Comparison of ENCODE assay signal across 2 cellular contexts in genomic region chr9:69234683-69235082, GRCh38.
TF ChIP-seq lines count a peak whose summit lies in the region.

No MANE protein-coding gene starts in this region.

TF ChIP-seq in WTC11, 78 proteins besides CTCF, POLR2A, EP300 and RAD21 (continued from another document):
- TF ChIP-seq ATF2 (CRISPR knock-in tag; IDR thresholded peaks at IDR 0.05; ENCODE audit: borderline replicate concordance, low read depth) (no peak), GTF2I (CRISPR knock-in tag; conservative IDR thresholded peaks at IDR 0.05) (no peak), KAT7 (CRISPR knock-in tag; IDR thresholded peaks at IDR 0.05; ENCODE audit: borderline replicate concordance) (no peak), NFE2L1 (CRISPR knock-in tag; IDR thresholded peaks at IDR 0.05) (no peak), SMAD4 (CRISPR knock-in tag; IDR thresholded peaks at IDR 0.05) (no peak), MAX (CRISPR knock-in tag; IDR thresholded peaks at IDR 0.05) (no peak), FOXK1 (CRISPR knock-in tag; IDR thresholded peaks at IDR 0.05) (no peak), ESRRA (CRISPR knock-in tag; IDR thresholded peaks at IDR 0.05; ENCODE audit: borderline replicate concordance) (no peak), STAT6 (CRISPR knock-in tag; conservative IDR thresholded peaks at IDR 0.05; ENCODE audit: low read depth) (no peak), ZNF416 (CRISPR knock-in tag; IDR thresholded peaks at IDR 0.05) (no peak), ZNF138 (CRISPR knock-in tag; conservative IDR thresholded peaks at IDR 0.05) (no peak)
- TF ChIP-seq, protein P1, sequence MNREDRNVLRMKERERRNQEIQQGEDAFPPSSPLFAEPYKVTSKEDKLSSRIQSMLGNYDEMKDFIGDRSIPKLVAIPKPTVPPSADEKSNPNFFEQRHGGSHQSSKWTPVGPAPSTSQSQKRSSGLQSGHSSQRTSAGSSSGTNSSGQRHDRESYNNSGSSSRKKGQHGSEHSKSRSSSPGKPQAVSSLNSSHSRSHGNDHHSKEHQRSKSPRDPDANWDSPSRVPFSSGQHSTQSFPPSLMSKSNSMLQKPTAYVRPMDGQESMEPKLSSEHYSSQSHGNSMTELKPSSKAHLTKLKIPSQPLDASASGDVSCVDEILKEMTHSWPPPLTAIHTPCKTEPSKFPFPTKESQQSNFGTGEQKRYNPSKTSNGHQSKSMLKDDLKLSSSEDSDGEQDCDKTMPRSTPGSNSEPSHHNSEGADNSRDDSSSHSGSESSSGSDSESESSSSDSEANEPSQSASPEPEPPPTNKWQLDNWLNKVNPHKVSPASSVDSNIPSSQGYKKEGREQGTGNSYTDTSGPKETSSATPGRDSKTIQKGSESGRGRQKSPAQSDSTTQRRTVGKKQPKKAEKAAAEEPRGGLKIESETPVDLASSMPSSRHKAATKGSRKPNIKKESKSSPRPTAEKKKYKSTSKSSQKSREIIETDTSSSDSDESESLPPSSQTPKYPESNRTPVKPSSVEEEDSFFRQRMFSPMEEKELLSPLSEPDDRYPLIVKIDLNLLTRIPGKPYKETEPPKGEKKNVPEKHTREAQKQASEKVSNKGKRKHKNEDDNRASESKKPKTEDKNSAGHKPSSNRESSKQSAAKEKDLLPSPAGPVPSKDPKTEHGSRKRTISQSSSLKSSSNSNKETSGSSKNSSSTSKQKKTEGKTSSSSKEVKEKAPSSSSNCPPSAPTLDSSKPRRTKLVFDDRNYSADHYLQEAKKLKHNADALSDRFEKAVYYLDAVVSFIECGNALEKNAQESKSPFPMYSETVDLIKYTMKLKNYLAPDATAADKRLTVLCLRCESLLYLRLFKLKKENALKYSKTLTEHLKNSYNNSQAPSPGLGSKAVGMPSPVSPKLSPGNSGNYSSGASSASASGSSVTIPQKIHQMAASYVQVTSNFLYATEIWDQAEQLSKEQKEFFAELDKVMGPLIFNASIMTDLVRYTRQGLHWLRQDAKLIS (CRISPR knock-in tag; IDR thresholded peaks at IDR 0.05; ENCODE audit: borderline replicate concordance) = no peak
TF ChIP-seq in WTC11: peak in this region for 0.

TF ChIP-seq in HepG2, 621 proteins besides CTCF, POLR2A, EP300 and RAD21 (continued from another document):
- TF ChIP-seq ZNF407 (CRISPR knock-in tag; IDR thresholded peaks at IDR 0.05; ENCODE audit: not compliant biosample characterization) = no peak
- no peak for TF ChIP-seq SRY (CRISPR knock-in tag; IDR thresholded peaks at IDR 0.05)
